1 cellular context compared by ENCODE assay signal in genomic region chr15:80636675-80637074, GRCh38.
TF ChIP-seq lines count a peak whose summit lies in the region.

No MANE protein-coding gene starts in this region.

TF ChIP-seq in GM23338, 12 proteins besides CTCF, POLR2A, EP300 and RAD21 (continued from another document):
- TF ChIP-seq ZNF462 (CRISPR knock-in tag; IDR thresholded peaks at IDR 0.05), result no peak
- TF ChIP-seq NANOG (IDR thresholded peaks at IDR 0.05; ENCODE audit: borderline replicate concordance), result no peak
- no peak for TF ChIP-seq STAT1 (IDR thresholded peaks at IDR 0.05; ENCODE audit: unreplicated experiment)
- TF ChIP-seq ZNF331 (CRISPR knock-in tag; IDR thresholded peaks at IDR 0.05; ENCODE audit: low read depth), result no peak
- TF ChIP-seq EZH2 (IDR thresholded peaks at IDR 0.05; ENCODE audit: low read depth, unreplicated experiment), result no peak
- TF ChIP-seq ZNF114 (CRISPR knock-in tag; IDR thresholded peaks at IDR 0.05), result no peak
- no peak for TF ChIP-seq CREB1 (CRISPR knock-in tag; IDR thresholded peaks at IDR 0.05; ENCODE audit: low read depth)
- no peak for TF ChIP-seq JUNB (IDR thresholded peaks at IDR 0.05; ENCODE audit: unreplicated experiment)
- TF ChIP-seq EZH2phosphoT487 (IDR thresholded peaks at IDR 0.05; ENCODE audit: unreplicated experiment), result no peak
TF ChIP-seq in GM23338: peak in this region for 0.
